ENCODE assay signal across 9 cellular contexts in genomic region chr4:140343303-140343702, GRCh38. TPM values are rescaled to one million over a fixed set of nuclear protein-coding genes. Genes with fewer than 3 reads are reported as not detected.
DNase-seq lines count a peak whose midpoint lies in the region; ATAC-seq and TF ChIP-seq lines count a peak whose summit lies in the region.
"Had no signal": no experiment of that assay in that cellular context is flagged by ENCODE, and none has a peak within 500 bp of the region (broad histone marks: within the 10 kb centered on the region; RNA-seq: fewer than 3 reads in every experiment).

No MANE protein-coding gene starts in this region.

- 25% methylated on average over 5 of the region's 5 CpGs for WGBS in esophagus muscularis mucosa

- H3K4me1 ChIP-seq in esophagus muscularis mucosa, result peaks cover 0 to 6% (median 5%) of the 10 kb centered on the region in 4 donors

- H3K36me3 ChIP-seq in esophagus muscularis mucosa (no peaks in the 10 kb centered on the region), brain microvascular endothelial cell (replicated peaks) (no peaks in the 10 kb centered on the region)

- H3K9me3 ChIP-seq in esophagus muscularis mucosa, result no peaks in the 10 kb centered on the region

- H3K4me3 Mint-ChIP-seq in WTC11, result no peak overlapping the region

- DNase-seq in DMS79 (lab: John Stamatoyannopoulos, UW) (peak; percentile 52), NCI-H2227 (lab: John Stamatoyannopoulos, UW; ENCODE audit: unreplicated experiment) (peak; percentile 9), left lobe of liver (ENCODE audit: low spot score) (peak; percentile 51), esophagus muscularis mucosa (ENCODE audit: extremely low spot score) (no peak), brain microvascular endothelial cell (no peak), WTC11 (ENCODE audit: low spot score) (no peak)
- DNase-seq in stimulated activated CD8-positive, alpha-beta memory T cell treated with anti-CD3 and anti-CD28 coated beads, Interleukin-4, amount 100 ng/mL, for 48 hours, result no peak
- DNase-seq: DMS153 had no signal

- no peak overlapping the region for H3K4me3 ChIP-seq in esophagus muscularis mucosa
- no peak overlapping the region for H3K4me3 ChIP-seq in brain microvascular endothelial cell (ENCODE audit: low read depth, low read length)

- intact Hi-C loops in esophagus muscularis mucosa (cut with DNase I), result no loop called here

- peak; percentile 74 for ATAC-seq in GM21529 (IDR thresholded peaks at IDR 0.05; ENCODE audit: unreplicated experiment)
- ATAC-seq in left lobe of liver, result peak; percentile 87
- ATAC-seq in WTC11, result no peak

- TF ChIP-seq EP300 in esophagus muscularis mucosa (IDR thresholded peaks at IDR 0.05), result no peak

- H3K27me3 ChIP-seq in esophagus muscularis mucosa (no peaks in the 10 kb centered on the region), brain microvascular endothelial cell (replicated peaks) (no peaks in the 10 kb centered on the region)

- no peaks in the 10 kb centered on the region for H3K27me3 Mint-ChIP-seq in WTC11 (ENCODE audit: low read depth)

- TF ChIP-seq CTCF in esophagus muscularis mucosa (IDR thresholded peaks at IDR 0.05) (no peak), brain microvascular endothelial cell (IDR thresholded peaks at IDR 0.05; ENCODE audit: low read depth, low read length, missing control alignments) (no peak), WTC11 (IDR thresholded peaks at IDR 0.05) (no peak)

- no peaks in the 10 kb centered on the region for H3K9me3 Mint-ChIP-seq in WTC11

- no peak for TF ChIP-seq POLR2A in esophagus muscularis mucosa (IDR thresholded peaks at IDR 0.05; ENCODE audit: low read depth)

- in situ Hi-C loops in brain microvascular endothelial cell (cut with HindIII; ENCODE audit: low pct_ligation_motif_present, low sequenced_read_pairs), result no loop called here

- H3K4me1 Mint-ChIP-seq in WTC11, result peaks cover 28% of the 10 kb centered on the region

- no peaks in the 10 kb centered on the region for H3K36me3 Mint-ChIP-seq in WTC11

- CTCF ChIA-PET in WTC11 (lab: Charles Lee), result interaction anchor here (3.0 kb wide), 1 partner anchor 13 kb away, joined by 15 read pairs; no protein-coding TSS in a partner anchor

- H3K27ac Mint-ChIP-seq in WTC11, result no peak overlapping the region

- POLR2A ChIA-PET in WTC11 (lab: Charles Lee), result interaction anchor here (1.8 kb wide), 1 partner anchor 225 kb away, joined by 4 read pairs; the partner anchor contains the start of gene UCP1

- no peak overlapping the region for H3K27ac ChIP-seq in esophagus muscularis mucosa (replicated peaks in 1 of 4)
- no peak overlapping the region for H3K27ac ChIP-seq in brain microvascular endothelial cell

TF ChIP-seq in WTC11, 78 proteins besides CTCF, POLR2A, EP300 and RAD21:
- TF ChIP-seq ZSCAN18 (CRISPR knock-in tag; IDR thresholded peaks at IDR 0.05) (no peak), NFYB (CRISPR knock-in tag; conservative IDR thresholded peaks at IDR 0.05; ENCODE audit: low read depth) (no peak), NR1H2 (CRISPR knock-in tag; IDR thresholded peaks at IDR 0.05) (no peak), SMAD3 (CRISPR knock-in tag; IDR thresholded peaks at IDR 0.05; ENCODE audit: borderline replicate concordance) (no peak), MLX (CRISPR knock-in tag; IDR thresholded peaks at IDR 0.05) (no peak), RORB (CRISPR knock-in tag; IDR thresholded peaks at IDR 0.05) (no peak), FOXJ3 (CRISPR knock-in tag; IDR thresholded peaks at IDR 0.05; ENCODE audit: borderline replicate concordance) (no peak), NFE2L1 (CRISPR knock-in tag; IDR thresholded peaks at IDR 0.05) (no peak)

RNA-seq across cellular contexts. Expression of gene SCOC, which starts 30.1 kb away (rescaled TPM):
- 18.5 TPM for total RNA-seq in left lobe of liver
- total RNA-seq in esophagus muscularis mucosa, result 10 to 100 TPM; 39.8 to 64.4 (median 55.0) TPM
- 33.0 to 37.3 TPM (median 33.6 TPM) in 3 replicates for total RNA-seq in WTC11 (2021)

Comparison
In these comparisons a context has a peak if more than half of its experiments do, and no peak if none do; other contexts are left out.
1. DNase-seq: peak in DMS79 (single experiment), NCI-H2227 (single experiment) and left lobe of liver (single experiment); none in stimulated activated CD8-positive, alpha-beta memory T cell treated with anti-CD3 and anti-CD28 coated beads, Interleukin-4, amount 100 ng/mL, for 48 hours (single experiment), esophagus muscularis mucosa (single experiment), brain microvascular endothelial cell (single experiment) and WTC11 (single experiment).